Comparison of ENCODE assay signal across 28 cellular contexts in genomic region chr1:157011845-157012244, GRCh38.
"Had no signal": no experiment of that assay in that cellular context is flagged by ENCODE, and none has a peak within 500 bp of the region (broad histone marks: within the 10 kb centered on the region; RNA-seq: fewer than 3 reads in every experiment).

No MANE protein-coding gene starts in this region.

- H3K27ac ChIP-seq: colonic mucosa, coronary artery, dorsolateral prefrontal cortex, epithelial cell of prostate, esophagus muscularis mucosa, esophagus squamous epithelium, foreskin keratinocyte, gastrocnemius medialis, gastroesophageal sphincter, heart left ventricle, heart right ventricle, hepatocyte had no signal

- DNase-seq: colonic mucosa; cortex of kidney; dermis blood vessel endothelial cell; dorsolateral prefrontal cortex; effector CD4-positive, alpha-beta T cell; effector CD8-positive, alpha-beta T cell; effector memory CD4-positive, alpha-beta T cell; effector memory CD8-positive, alpha-beta T cell; endodermal cell; erythroblast; esophagus squamous epithelium; foreskin fibroblast; foreskin keratinocyte; foreskin melanocyte; gastrocnemius medialis; glutamatergic neuron; head of caudate nucleus; heart left ventricle; heart right ventricle had no signal

- H3K4me3 ChIP-seq: colonic mucosa, coronary artery, dorsolateral prefrontal cortex, esophagus muscularis mucosa, esophagus squamous epithelium, gastrocnemius medialis, gastroesophageal sphincter, heart left ventricle, heart right ventricle, hepatocyte had no signal

- H3K9me3 ChIP-seq: colonic mucosa, esophagus muscularis mucosa, esophagus squamous epithelium, gastrocnemius medialis, gastroesophageal sphincter, heart left ventricle had no signal

- FAIRE-seq: colon, endometrium, endothelial cell of umbilical vein, frontal cortex had no signal

- H3K4me1 ChIP-seq: colonic mucosa, foreskin keratinocyte had no signal

- H3K36me3 ChIP-seq: colonic mucosa, esophagus muscularis mucosa, esophagus squamous epithelium, gastrocnemius medialis, gastroesophageal sphincter, heart left ventricle, heart right ventricle had no signal
